ENCODE assay signal across 2 cellular contexts in the genomic region with DNA sequence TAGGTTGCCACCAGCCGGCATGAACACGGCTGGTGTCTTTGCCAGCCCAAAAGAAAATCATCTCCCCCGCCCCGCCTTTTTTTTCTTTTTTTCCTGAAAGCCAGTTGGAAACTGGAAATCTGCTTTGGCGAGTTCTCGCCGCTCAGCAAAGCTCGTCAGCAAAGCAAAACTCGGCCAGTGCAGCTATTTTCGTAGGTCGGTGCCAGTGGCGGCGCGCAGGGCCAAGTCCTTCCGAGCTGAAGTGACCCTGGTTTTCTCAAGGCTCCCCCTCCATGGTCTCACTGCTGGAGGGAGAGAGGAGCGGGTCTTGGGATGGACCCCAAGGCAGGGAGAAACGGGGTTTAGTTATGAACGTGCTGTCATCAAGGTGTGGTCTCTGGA.
TF ChIP-seq lines count a peak whose summit lies in the region.

No MANE protein-coding gene starts in this region.

TF ChIP-seq in A549, 52 proteins besides CTCF, POLR2A, EP300 and RAD21 (continued from another document):
- no peak for TF ChIP-seq POLR2AphosphoS2 (conservative IDR thresholded peaks at IDR 0.05; ENCODE audit: low read length)
- no peak for TF ChIP-seq NR3C1 (IDR thresholded peaks at IDR 0.05)
- TF ChIP-seq, protein P1, sequence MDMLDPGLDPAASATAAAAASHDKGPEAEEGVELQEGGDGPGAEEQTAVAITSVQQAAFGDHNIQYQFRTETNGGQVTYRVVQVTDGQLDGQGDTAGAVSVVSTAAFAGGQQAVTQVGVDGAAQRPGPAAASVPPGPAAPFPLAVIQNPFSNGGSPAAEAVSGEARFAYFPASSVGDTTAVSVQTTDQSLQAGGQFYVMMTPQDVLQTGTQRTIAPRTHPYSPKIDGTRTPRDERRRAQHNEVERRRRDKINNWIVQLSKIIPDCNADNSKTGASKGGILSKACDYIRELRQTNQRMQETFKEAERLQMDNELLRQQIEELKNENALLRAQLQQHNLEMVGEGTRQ (IDR thresholded peaks at IDR 0.05): no peak

TF ChIP-seq in GM23338, 12 proteins besides CTCF, POLR2A, EP300 and RAD21:
- TF ChIP-seq, protein P2, sequence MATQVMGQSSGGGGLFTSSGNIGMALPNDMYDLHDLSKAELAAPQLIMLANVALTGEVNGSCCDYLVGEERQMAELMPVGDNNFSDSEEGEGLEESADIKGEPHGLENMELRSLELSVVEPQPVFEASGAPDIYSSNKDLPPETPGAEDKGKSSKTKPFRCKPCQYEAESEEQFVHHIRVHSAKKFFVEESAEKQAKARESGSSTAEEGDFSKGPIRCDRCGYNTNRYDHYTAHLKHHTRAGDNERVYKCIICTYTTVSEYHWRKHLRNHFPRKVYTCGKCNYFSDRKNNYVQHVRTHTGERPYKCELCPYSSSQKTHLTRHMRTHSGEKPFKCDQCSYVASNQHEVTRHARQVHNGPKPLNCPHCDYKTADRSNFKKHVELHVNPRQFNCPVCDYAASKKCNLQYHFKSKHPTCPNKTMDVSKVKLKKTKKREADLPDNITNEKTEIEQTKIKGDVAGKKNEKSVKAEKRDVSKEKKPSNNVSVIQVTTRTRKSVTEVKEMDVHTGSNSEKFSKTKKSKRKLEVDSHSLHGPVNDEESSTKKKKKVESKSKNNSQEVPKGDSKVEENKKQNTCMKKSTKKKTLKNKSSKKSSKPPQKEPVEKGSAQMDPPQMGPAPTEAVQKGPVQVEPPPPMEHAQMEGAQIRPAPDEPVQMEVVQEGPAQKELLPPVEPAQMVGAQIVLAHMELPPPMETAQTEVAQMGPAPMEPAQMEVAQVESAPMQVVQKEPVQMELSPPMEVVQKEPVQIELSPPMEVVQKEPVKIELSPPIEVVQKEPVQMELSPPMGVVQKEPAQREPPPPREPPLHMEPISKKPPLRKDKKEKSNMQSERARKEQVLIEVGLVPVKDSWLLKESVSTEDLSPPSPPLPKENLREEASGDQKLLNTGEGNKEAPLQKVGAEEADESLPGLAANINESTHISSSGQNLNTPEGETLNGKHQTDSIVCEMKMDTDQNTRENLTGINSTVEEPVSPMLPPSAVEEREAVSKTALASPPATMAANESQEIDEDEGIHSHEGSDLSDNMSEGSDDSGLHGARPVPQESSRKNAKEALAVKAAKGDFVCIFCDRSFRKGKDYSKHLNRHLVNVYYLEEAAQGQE (IDR thresholded peaks at IDR 0.05; ENCODE audit: unreplicated experiment): no peak
TF ChIP-seq in GM23338: peak in this region for 0.
